1 cellular context compared by ENCODE assay signal in the genomic region with DNA sequence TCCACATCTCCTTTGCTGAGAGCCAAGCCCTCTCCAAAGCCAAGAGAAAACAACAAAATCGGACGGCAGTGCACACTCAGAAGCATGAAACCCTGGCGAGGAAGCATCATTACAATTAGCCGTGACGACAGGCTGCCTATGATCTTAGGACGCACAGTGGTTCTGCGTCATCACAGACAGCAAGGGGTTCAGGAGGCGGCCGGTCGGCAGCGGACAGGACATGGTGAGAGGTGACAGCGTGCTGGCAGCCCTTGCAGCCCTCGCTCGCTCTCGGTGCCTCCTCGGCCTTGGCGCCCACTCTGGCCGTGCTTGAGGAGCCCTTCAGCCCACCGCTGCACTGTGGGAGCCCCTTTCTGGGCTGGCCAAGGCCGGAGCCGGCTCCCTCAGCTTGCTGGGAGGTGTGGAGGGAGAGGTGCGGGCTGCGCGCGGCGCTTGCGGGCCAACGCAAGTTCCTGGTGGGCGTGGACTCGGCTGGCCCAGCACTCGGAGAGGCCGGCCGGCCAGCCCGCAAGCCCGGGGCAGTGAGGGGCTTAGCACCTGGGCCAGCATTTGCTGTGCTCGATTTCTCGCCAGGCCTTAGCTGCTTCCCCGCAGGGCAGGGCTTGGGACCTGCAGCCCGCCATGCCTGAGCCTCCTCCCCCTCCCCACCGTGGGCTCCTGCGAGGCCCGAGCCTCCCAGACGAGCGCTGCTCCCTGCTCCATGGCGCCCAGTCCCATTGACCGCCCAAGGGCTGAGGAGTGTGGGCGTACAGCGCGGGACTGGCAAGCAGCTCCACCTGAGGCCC. TPM values are rescaled to one million over a fixed set of nuclear protein-coding genes. Genes with fewer than 3 reads are reported as not detected.
"Had no signal": no experiment of that assay in that cellular context is flagged by ENCODE, and none has a peak within 500 bp of the region (broad histone marks: within the 10 kb centered on the region; RNA-seq: fewer than 3 reads in every experiment).

No MANE protein-coding gene starts in this region.

RNA-seq across cellular contexts. Expression of a gene that starts 59.0 kb away (rescaled TPM):
- total RNA-seq: M059J had no signal
